20 cellular contexts compared by ENCODE assay signal in the genomic region with DNA sequence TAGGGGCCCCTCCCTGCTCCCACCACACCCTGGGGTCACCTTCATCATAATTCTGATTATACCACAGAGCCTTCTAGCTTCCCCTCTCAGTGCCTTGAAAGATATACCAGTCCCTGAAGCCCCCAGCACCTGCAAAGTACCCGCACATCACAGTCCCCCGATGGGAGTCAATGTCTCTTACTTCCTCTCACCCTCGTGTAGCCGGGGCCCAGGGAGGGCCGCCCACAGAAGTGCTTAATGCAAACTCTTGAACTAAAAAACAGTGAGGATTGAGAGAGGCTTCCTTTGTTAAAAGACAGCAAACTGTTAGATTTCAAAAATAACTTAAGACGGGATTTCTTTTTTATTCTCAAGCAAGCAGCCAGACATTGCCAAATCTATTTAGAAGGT.
DNase-seq lines count a peak whose midpoint lies in the region; ATAC-seq and TF ChIP-seq lines count a peak whose summit lies in the region.
"Had no signal": no experiment of that assay in that cellular context is flagged by ENCODE, and none has a peak within 500 bp of the region (broad histone marks: within the 10 kb centered on the region; RNA-seq: fewer than 3 reads in every experiment).

No MANE protein-coding gene starts in this region.

- no peaks in the 10 kb centered on the region for H3K9me3 Mint-ChIP-seq in chondrocyte (ENCODE audit: low read depth)
- H3K9me3 Mint-ChIP-seq: CD4-positive, CD25-positive, alpha-beta regulatory T cell had no signal

- H3K27me3 Mint-ChIP-seq in chondrocyte (ENCODE audit: low read depth), result no peaks in the 10 kb centered on the region
- H3K27me3 Mint-ChIP-seq: CD4-positive, CD25-positive, alpha-beta regulatory T cell had no signal

- H3K79me1 ChIP-seq in neuronal stem cell (ENCODE audit: low read depth, low read length), result peaks cover 3% of the 10 kb centered on the region

- H3K27ac ChIP-seq in neuronal stem cell (replicated peaks; ENCODE audit: low read length), result no peak overlapping the region
- H3K27ac ChIP-seq: 22Rv1 had no signal

- no peaks in the 10 kb centered on the region for H3K4me1 Mint-ChIP-seq in chondrocyte (ENCODE audit: low read depth)
- H3K4me1 Mint-ChIP-seq: CD4-positive, CD25-positive, alpha-beta regulatory T cell had no signal

- H2BK12ac ChIP-seq in neuronal stem cell (ENCODE audit: low read length), result no peak overlapping the region

- no CpG with 5 or more reads among the region's 6 CpGs for WGBS in neuronal stem cell (ENCODE audit: extremely low coverage in 2 of 2, insufficient read length in 2 of 2, insufficient replicate concordance in 1 of 2), 2 donors

- H3K23ac ChIP-seq in neuronal stem cell (ENCODE audit: low read depth, low read length, poor library complexity), result peak overlapping the region; percentile 57

- H2AK5ac ChIP-seq in neuronal stem cell (ENCODE audit: low read depth, low read length), result no peak overlapping the region

- peaks cover 0 to 2% of the 10 kb centered on the region in 2 donors for H3K36me3 ChIP-seq in neuronal stem cell (replicated peaks in 1 of 2; ENCODE audit: control insufficient read depth in 2 of 2, insufficient read depth in 2 of 2, low read length in 2 of 2)

- H3K9ac ChIP-seq in neuronal stem cell (ENCODE audit: low read depth, low read length, poor library complexity), result no peak overlapping the region

- H3K27ac Mint-ChIP-seq in chondrocyte (ENCODE audit: unreplicated experiment), result peak overlapping the region; percentile 5

- ATAC-seq in GM21367 (IDR thresholded peaks at IDR 0.05; ENCODE audit: unreplicated experiment), result no peak

- DNase-seq in activated CD8-positive, alpha-beta memory T cell treated with anti-CD3 and anti-CD28 coated beads for 24 hours, result peak; percentile 46
- DNase-seq in activated CD8-positive, alpha-beta memory T cell treated with anti-CD3 and anti-CD28 coated beads, Interleukin-2, amount 50 U/mL, for 4 hours, result no peak
- DNase-seq in chondrocyte (ENCODE audit: low spot score) (peak; percentile 58), neuronal stem cell (ENCODE audit: low spot score) (no peak), ureter (ENCODE audit: low spot score) (peak; percentile 27), HuH-7 (ENCODE audit: low spot score) (no peak), activated gamma-delta T cell treated with Interleukin-2 at 50 U/mL for 16 hours (no peak)
- DNase-seq: CD4-positive, CD25-positive, alpha-beta regulatory T cell; COR-L47; DMS79; Kasumi-1; NCI-H1694; NCI-H2081; NCI-H2171; NCI-H446; NCI-H526; OCI-M1; Right ventricle myocardium superior had no signal

- no peak overlapping the region for H4K8ac ChIP-seq in neuronal stem cell (ENCODE audit: low read depth, low read length)

- peak overlapping the region; percentile 93 for H2BK5ac ChIP-seq in neuronal stem cell (ENCODE audit: low read length)

- no peak overlapping the region for H2AFZ ChIP-seq in neuronal stem cell (ENCODE audit: low read length)

- H3K4me1 ChIP-seq in neuronal stem cell (ENCODE audit: control insufficient read depth in 2 of 2, insufficient read depth in 1 of 2, low read depth in 1 of 2, low read length in 2 of 2), result peaks cover 0 to 21% of the 10 kb centered on the region in 2 donors

- H3K18ac ChIP-seq in neuronal stem cell (ENCODE audit: low read length), result peak overlapping the region; percentile 92

- H3K4me3 ChIP-seq in neuronal stem cell (ENCODE audit: low read length in 2 of 2), result no peak overlapping the region

- peak overlapping the region; percentile 34 for H2BK120ac ChIP-seq in neuronal stem cell (ENCODE audit: low read depth, low read length)

- H3K9me3 ChIP-seq in neuronal stem cell (replicated peaks in 1 of 2; ENCODE audit: control insufficient read depth in 2 of 2, insufficient read depth in 1 of 2, low read depth in 1 of 2, low read length in 2 of 2), result no peaks in the 10 kb centered on the region

- H3K4me3 Mint-ChIP-seq in chondrocyte (ENCODE audit: unreplicated experiment), result no peak overlapping the region
- H3K4me3 Mint-ChIP-seq: CD4-positive, CD25-positive, alpha-beta regulatory T cell had no signal

- no peak overlapping the region for H2BK15ac ChIP-seq in neuronal stem cell (ENCODE audit: low read length)

- H3K14ac ChIP-seq in neuronal stem cell (ENCODE audit: low read length), result peak overlapping the region; percentile 91

- no peak overlapping the region for H4K91ac ChIP-seq in neuronal stem cell (ENCODE audit: low read depth, low read length, poor library complexity)

- H3K36me3 Mint-ChIP-seq in chondrocyte (ENCODE audit: low read depth), result peaks cover 1% of the 10 kb centered on the region
- H3K36me3 Mint-ChIP-seq: CD4-positive, CD25-positive, alpha-beta regulatory T cell had no signal

- H3K4ac ChIP-seq in neuronal stem cell (ENCODE audit: low read length), result no peak overlapping the region

- H3K27me3 ChIP-seq in neuronal stem cell (ENCODE audit: control insufficient read depth in 3 of 3, insufficient read depth in 3 of 3, low read depth in 1 of 3, low read length in 3 of 3), result peaks cover 0 to 48% (median 2%) of the 10 kb centered on the region in 3 experiments

- no peak for TF ChIP-seq CTCF in chondrocyte (IDR thresholded peaks at IDR 0.05)

- no peak overlapping the region for H3K4me2 ChIP-seq in neuronal stem cell (ENCODE audit: insufficient read depth, low read length, poor library complexity, severe bottlenecking)

Comparison
In these comparisons a context has a peak if more than half of its experiments do, and no peak if none do; other contexts are left out.
1. DNase-seq: peak in activated CD8-positive, alpha-beta memory T cell treated with anti-CD3 and anti-CD28 coated beads for 24 hours (single experiment), chondrocyte (single experiment) and ureter (single experiment); none in activated CD8-positive, alpha-beta memory T cell treated with anti-CD3 and anti-CD28 coated beads, Interleukin-2, amount 50 U/mL, for 4 hours (single experiment), neuronal stem cell (single experiment), HuH-7 (single experiment) and activated gamma-delta T cell treated with Interleukin-2 at 50 U/mL for 16 hours (single experiment).